Comparison of ENCODE assay signal across 15 cellular contexts in genomic region chr7:103934508-103934907, GRCh38. TPM values are rescaled to one million over a fixed set of nuclear protein-coding genes. Genes with fewer than 3 reads are reported as not detected.
"Had no signal": no experiment of that assay in that cellular context is flagged by ENCODE, and none has a peak within 500 bp of the region (broad histone marks: within the 10 kb centered on the region; RNA-seq: fewer than 3 reads in every experiment).

No MANE protein-coding gene starts in this region.

- ATAC-seq: stimulated activated effector memory CD8-positive, alpha-beta T cell treated with anti-CD3 and anti-CD28 coated beads, Interleukin-12 subunit alpha, Interleukin-12 subunit beta, amount 100 ng/mL, for 72 hours had no signal

- H3K27ac Mint-ChIP-seq: activated CD4-positive, alpha-beta T cell treated with anti-CD3 and anti-CD28 coated beads, Interleukin-2, amount 10 ng/mL, durations not matched to agents 7 days and 5 days; activated naive CD8-positive, alpha-beta T cell treated with anti-CD3 and anti-CD28 coated beads for 36 hours; activated T-helper 1 cell treated with anti-CD3 and anti-CD28 coated beads, Interleukin-12 subunit alpha, Interleukin-12 subunit beta, Interleukin-2, Interleukin-4 antibody, amounts not matched to agents 30 ng/mL and 10 ng/mL and 1 ng/mL, durations not matched to agents 14 hours and 24 hours and 36 hours; naive B cell; stimulated activated effector memory CD8-positive, alpha-beta T cell treated with anti-CD3 and anti-CD28 coated beads, Interleukin-12 subunit alpha, Interleukin-12 subunit beta, amount 100 ng/mL, for 72 hours had no signal

- DNase-seq: activated CD4-positive, alpha-beta T cell treated with anti-CD3 and anti-CD28 coated beads, Interleukin-2, amount 10 ng/mL, durations not matched to agents 7 days and 5 days; activated CD4-positive, CD25-positive, alpha-beta regulatory T cell; activated naive CD8-positive, alpha-beta T cell treated with anti-CD3 and anti-CD28 coated beads for 36 hours; effector memory CD4-positive, alpha-beta T cell; foreskin fibroblast; left ventricle myocardium inferior; naive B cell; ovary; stimulated activated CD4-positive, alpha-beta T cell treated with anti-CD3 and anti-CD28 coated beads, Interleukin-12 subunit alpha, Interleukin-12 subunit beta, amount 100 ng/mL, for 4 hours; stimulated activated CD4-positive, alpha-beta T cell treated with anti-CD3 and anti-CD28 coated beads, Interleukin-2, amount 100 ng/mL, for 24 hours; thyroid gland had no signal

- H3K4me1 Mint-ChIP-seq: activated CD4-positive, alpha-beta T cell treated with anti-CD3 and anti-CD28 coated beads, Interleukin-2, amount 10 ng/mL, durations not matched to agents 7 days and 5 days; activated naive CD8-positive, alpha-beta T cell treated with anti-CD3 and anti-CD28 coated beads for 36 hours; central memory CD8-positive, alpha-beta T cell; naive B cell; stimulated activated effector memory CD8-positive, alpha-beta T cell treated with anti-CD3 and anti-CD28 coated beads, Interleukin-12 subunit alpha, Interleukin-12 subunit beta, amount 100 ng/mL, for 72 hours had no signal

- H3K36me3 Mint-ChIP-seq: activated naive CD8-positive, alpha-beta T cell treated with anti-CD3 and anti-CD28 coated beads for 36 hours; brain; naive B cell; stimulated activated effector memory CD8-positive, alpha-beta T cell treated with anti-CD3 and anti-CD28 coated beads, Interleukin-12 subunit alpha, Interleukin-12 subunit beta, amount 100 ng/mL, for 72 hours had no signal

- H3K9me3 Mint-ChIP-seq: activated CD4-positive, alpha-beta T cell treated with anti-CD3 and anti-CD28 coated beads, Interleukin-2, amount 10 ng/mL, durations not matched to agents 7 days and 5 days; activated naive CD8-positive, alpha-beta T cell treated with anti-CD3 and anti-CD28 coated beads for 36 hours; activated T-helper 1 cell treated with anti-CD3 and anti-CD28 coated beads, Interleukin-12 subunit alpha, Interleukin-12 subunit beta, Interleukin-2, Interleukin-4 antibody, amounts not matched to agents 30 ng/mL and 10 ng/mL and 1 ng/mL, durations not matched to agents 14 hours and 24 hours and 36 hours; brain; central memory CD8-positive, alpha-beta T cell; stimulated activated effector memory CD8-positive, alpha-beta T cell treated with anti-CD3 and anti-CD28 coated beads, Interleukin-12 subunit alpha, Interleukin-12 subunit beta, amount 100 ng/mL, for 72 hours had no signal

- H3K4me3 Mint-ChIP-seq: activated CD4-positive, alpha-beta T cell treated with anti-CD3 and anti-CD28 coated beads, Interleukin-2, amount 10 ng/mL, durations not matched to agents 7 days and 5 days; activated naive CD8-positive, alpha-beta T cell treated with anti-CD3 and anti-CD28 coated beads for 36 hours; activated T-helper 1 cell treated with anti-CD3 and anti-CD28 coated beads, Interleukin-12 subunit alpha, Interleukin-12 subunit beta, Interleukin-2, Interleukin-4 antibody, amounts not matched to agents 30 ng/mL and 10 ng/mL and 1 ng/mL, durations not matched to agents 14 hours and 24 hours and 36 hours; brain; central memory CD8-positive, alpha-beta T cell; naive B cell; stimulated activated effector memory CD8-positive, alpha-beta T cell treated with anti-CD3 and anti-CD28 coated beads, Interleukin-12 subunit alpha, Interleukin-12 subunit beta, amount 100 ng/mL, for 72 hours had no signal

RNA-seq across cellular contexts. Expression of gene RELN, which starts 55.0 kb away (rescaled TPM):
- total RNA-seq: activated CD4-positive, alpha-beta T cell treated with anti-CD3 and anti-CD28 coated beads, Interleukin-2, amount 10 ng/mL, durations not matched to agents 7 days and 5 days; activated naive CD8-positive, alpha-beta T cell treated with anti-CD3 and anti-CD28 coated beads for 36 hours; activated T-helper 1 cell treated with anti-CD3 and anti-CD28 coated beads, Interleukin-12 subunit alpha, Interleukin-12 subunit beta, Interleukin-2, Interleukin-4 antibody, amounts not matched to agents 30 ng/mL and 10 ng/mL and 1 ng/mL, durations not matched to agents 14 hours and 24 hours and 36 hours had no signal
